ENCODE assay signal across 10 cellular contexts in genomic region chr18:43396266-43396665, GRCh38.
DNase-seq lines count a peak whose midpoint lies in the region; ATAC-seq and TF ChIP-seq lines count a peak whose summit lies in the region.
"Had no signal": no experiment of that assay in that cellular context is flagged by ENCODE, and none has a peak within 500 bp of the region (broad histone marks: within the 10 kb centered on the region; RNA-seq: fewer than 3 reads in every experiment).

No MANE protein-coding gene starts in this region.

- H3K27ac ChIP-seq in H9 (ENCODE audit: insufficient read length, low read depth, low read length) (no peak overlapping the region), WERI-Rb-1 (no peak overlapping the region)
- H3K27ac ChIP-seq: SJCRH30 had no signal

- H4K91ac ChIP-seq in H9 (ENCODE audit: insufficient read length, low read depth, low read length) = no peak overlapping the region

- H3K4me1 Mint-ChIP-seq in H9 (peaks cover 3 to 5% of the 10 kb centered on the region in 2 experiments), osteocyte (ENCODE audit: unreplicated experiment) (no peaks in the 10 kb centered on the region)
- H3K4me1 Mint-ChIP-seq: central memory CD8-positive, alpha-beta T cell had no signal

- H3K4me2 ChIP-seq in H9 (ENCODE audit: insufficient read depth, insufficient read length, low read length) = no peak overlapping the region

- DNase-seq in H9 (no peak), NCI-H2196 treated with DMSO at 0.1 percent for 48 hours (lab: John Stamatoyannopoulos, UW; ENCODE audit: unreplicated experiment) (peak; percentile 22), cerebellum (ENCODE audit: low spot score) (peak; percentile 49), osteocyte (ENCODE audit: extremely low spot score, unreplicated experiment) (no peak), NOMO-1 treated with dmso at 0.1 percent for 144 hours (lab: John Stamatoyannopoulos, UW; ENCODE audit: unreplicated experiment) (no peak), H4 (ENCODE audit: low spot score) (no peak), WERI-Rb-1 (no peak)

- H4K8ac ChIP-seq in H9 (replicated peaks; ENCODE audit: insufficient read length, low read depth, low read length) = no peak overlapping the region

- H2BK5ac ChIP-seq in H9 (ENCODE audit: insufficient read length, low read length) = no peak overlapping the region

- no peak overlapping the region for H3K9ac ChIP-seq in H9 (ENCODE audit: extremely low read depth, insufficient read length, low read length)

- no peaks in the 10 kb centered on the region for H3K27me3 Mint-ChIP-seq in H9 (ENCODE audit: low read depth)
- H3K27me3 Mint-ChIP-seq in osteocyte (ENCODE audit: unreplicated experiment) = peaks cover 11% of the 10 kb centered on the region
- H3K27me3 Mint-ChIP-seq: central memory CD8-positive, alpha-beta T cell had no signal

- H3K4me3 Mint-ChIP-seq in H9 = no peak overlapping the region
- no peak overlapping the region for H3K4me3 Mint-ChIP-seq in osteocyte (ENCODE audit: unreplicated experiment)
- H3K4me3 Mint-ChIP-seq: central memory CD8-positive, alpha-beta T cell had no signal

- H3K36me3 ChIP-seq in WERI-Rb-1 = no peaks in the 10 kb centered on the region
- H3K36me3 ChIP-seq: SJCRH30 had no signal

- no peaks in the 10 kb centered on the region for H3K79me2 ChIP-seq in H9 (ENCODE audit: insufficient read depth, low read length)

- H4K5ac ChIP-seq in H9 (ENCODE audit: insufficient read length, low read depth, low read length) = no peak overlapping the region

- H2BK12ac ChIP-seq in H9 (ENCODE audit: insufficient read length, low read depth, low read length) = no peak overlapping the region

- H3K36me3 Mint-ChIP-seq in H9 (ENCODE audit: insufficient read depth in 1 of 3, low read depth in 3 of 3) = no peaks in the 10 kb centered on the region
- H3K36me3 Mint-ChIP-seq in osteocyte (ENCODE audit: unreplicated experiment) = no peaks in the 10 kb centered on the region

- H3K79me1 ChIP-seq in H9 (ENCODE audit: insufficient read depth, low read depth, low read length, poor library complexity, severe bottlenecking) = no peaks in the 10 kb centered on the region

- WGBS in H9 (ENCODE audit: extremely low coverage, insufficient read length, low lambda C conversion rate) = no CpG with 5 or more reads among the region's 1 CpG

- H4K20me1 ChIP-seq in H9 (ENCODE audit: control insufficient read depth, insufficient read depth, insufficient read length) = no peaks in the 10 kb centered on the region

- no peak overlapping the region for H3K4ac ChIP-seq in H9 (ENCODE audit: low read depth, low read length)

- H3K9me3 Mint-ChIP-seq in H9 (no peaks in the 10 kb centered on the region; a peak in 2 of 5 replicates), osteocyte (ENCODE audit: unreplicated experiment) (no peaks in the 10 kb centered on the region)

- H2AFZ ChIP-seq in H9 (ENCODE audit: low read length) = no peak overlapping the region

- H3K4me3 ChIP-seq in WERI-Rb-1 (ENCODE audit: low read depth, low read length) = no peak overlapping the region
- H3K4me3 ChIP-seq: SJCRH30 had no signal

- TF ChIP-seq CTCF in H9 (conservative IDR thresholded peaks at IDR 0.05) (peak; percentile 75), osteocyte (IDR thresholded peaks at IDR 0.05) (peak; percentile 52), WERI-Rb-1 (IDR thresholded peaks at IDR 0.05; ENCODE audit: low read depth, low read length) (no peak)

- H3T11ph ChIP-seq in H9 (ENCODE audit: low read length) = no peak overlapping the region

- H3K9me3 ChIP-seq in H9 (ENCODE audit: control insufficient read depth, low read depth, low read length) (no peaks in the 10 kb centered on the region), WERI-Rb-1 (ENCODE audit: severe bottlenecking) (no peaks in the 10 kb centered on the region)
- H3K9me3 ChIP-seq: SJCRH30 had no signal

- no peaks in the 10 kb centered on the region for H3K23me2 ChIP-seq in H9 (ENCODE audit: insufficient read length, low read depth, low read length, poor library complexity, severe bottlenecking)

- H3K27me3 ChIP-seq in H9 (ENCODE audit: insufficient read depth, low read length) = no peaks in the 10 kb centered on the region
- no peaks in the 10 kb centered on the region for H3K27me3 ChIP-seq in WERI-Rb-1 (ENCODE audit: insufficient read depth, low read depth, severe bottlenecking)
- H3K27me3 ChIP-seq: SJCRH30 had no signal

- H2BK20ac ChIP-seq in H9 (ENCODE audit: low read depth, low read length, poor library complexity, severe bottlenecking) = no peak overlapping the region

- H2BK15ac ChIP-seq in H9 (ENCODE audit: low read depth, low read length) = no peak overlapping the region

- H3K56ac ChIP-seq in H9 (ENCODE audit: insufficient read length, low read depth, low read length) = no peak overlapping the region

- H3K23ac ChIP-seq in H9 (ENCODE audit: insufficient read length, low read depth, low read length) = no peak overlapping the region

- H3K27ac Mint-ChIP-seq in H9 (peak overlapping the region in 1 of 3 experiments; percentile 55; a peak in 1 of 7 replicates), osteocyte (ENCODE audit: unreplicated experiment) (no peak overlapping the region)

- no peak overlapping the region for H3K14ac ChIP-seq in H9 (ENCODE audit: insufficient read depth, low read length)

- no peaks in the 10 kb centered on the region for H3K4me1 ChIP-seq in H9 (ENCODE audit: insufficient read depth, low read length)
- H3K4me1 ChIP-seq: SJCRH30 had no signal

- ATAC-seq in GM19455 (IDR thresholded peaks at IDR 0.05; ENCODE audit: unreplicated experiment) = no peak

- H3K18ac ChIP-seq in H9 (ENCODE audit: insufficient read length, low read depth, low read length) = no peak overlapping the region

- H2AK5ac ChIP-seq in H9 (ENCODE audit: insufficient read length, low read length) = no peak overlapping the region

- H2BK120ac ChIP-seq in H9 (ENCODE audit: low read depth, low read length, poor library complexity, severe bottlenecking) = no peak overlapping the region

Comparison
In these comparisons a context has a peak if more than half of its experiments do, and no peak if none do; other contexts are left out.
1. DNase-seq: peak in NCI-H2196 treated with DMSO at 0.1 percent for 48 hours (single experiment) and cerebellum (single experiment); none in H9 (single experiment), osteocyte (single experiment), NOMO-1 treated with dmso at 0.1 percent for 144 hours (single experiment), H4 (single experiment) and WERI-Rb-1 (single experiment).